In the genomic region with DNA sequence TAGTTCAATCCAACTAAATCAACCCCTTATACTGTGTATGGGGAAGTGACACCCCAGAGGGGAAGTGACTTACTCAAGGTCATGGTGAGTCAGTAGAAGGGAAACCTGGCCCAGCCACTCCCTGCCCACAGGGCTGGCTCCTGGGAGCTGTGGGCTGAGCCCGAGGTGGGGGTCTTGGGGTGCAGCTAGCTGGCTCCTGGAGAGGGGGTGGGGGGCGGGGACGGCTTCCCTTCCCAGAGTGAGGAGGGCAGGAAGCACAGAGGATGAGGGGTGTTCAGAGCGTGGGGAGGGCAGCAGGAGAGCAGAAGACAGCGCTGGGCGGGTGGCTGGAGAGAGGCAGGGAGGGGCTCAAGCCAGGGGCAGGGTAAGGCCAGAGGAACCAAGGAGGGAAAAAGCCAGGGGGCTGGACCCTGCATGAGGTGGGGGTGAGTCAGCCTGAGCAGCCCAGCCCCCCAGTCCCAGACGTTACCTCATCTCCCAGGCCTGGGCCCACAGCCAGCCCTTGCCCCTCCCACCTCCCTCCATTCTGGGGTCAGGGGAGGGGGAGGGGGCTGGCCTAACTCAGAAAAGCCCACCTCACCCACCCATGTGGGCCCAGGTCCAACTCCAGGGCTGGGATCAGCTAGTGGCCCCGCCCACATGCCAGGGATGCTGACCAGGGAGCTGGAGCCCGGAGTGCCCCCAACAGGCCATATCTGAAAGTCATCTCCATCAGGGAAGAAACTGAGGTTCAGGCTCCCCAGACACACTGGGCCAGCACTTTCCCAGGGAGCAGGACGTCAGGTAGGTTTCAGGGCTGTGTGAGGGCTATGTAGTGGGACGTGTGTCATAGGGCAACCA, we compare ENCODE assay signal across 1 cellular context.
A peak's percentile ranks its signal among the peaks of the same experiment; 100 is the strongest.
TF ChIP-seq lines count a peak whose summit lies in the region.

No MANE protein-coding gene starts in this region.

TF ChIP-seq in SK-N-SH, 30 proteins besides CTCF, POLR2A, EP300 and RAD21 (continued from another document):
- TF ChIP-seq, protein P1, sequence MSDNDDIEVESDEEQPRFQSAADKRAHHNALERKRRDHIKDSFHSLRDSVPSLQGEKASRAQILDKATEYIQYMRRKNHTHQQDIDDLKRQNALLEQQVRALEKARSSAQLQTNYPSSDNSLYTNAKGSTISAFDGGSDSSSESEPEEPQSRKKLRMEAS (IDR thresholded peaks at IDR 0.05; ENCODE audit: low read depth) = peak; percentile 59; the same call in 1 of the 2 replicates
- TF ChIP-seq NRF1 (IDR thresholded peaks at IDR 0.05; ENCODE audit: low read depth, low read length) = no peak
- TF ChIP-seq RXRA (IDR thresholded peaks at IDR 0.05; ENCODE audit: borderline replicate concordance, low read depth) = peak; percentile 80; the same call in 1 of the 2 replicates
- no peak for TF ChIP-seq TAF1 (IDR thresholded peaks at IDR 0.05; ENCODE audit: borderline replicate concordance, low read depth, low read length)
- no peak for TF ChIP-seq GABPA (IDR thresholded peaks at IDR 0.05; ENCODE audit: low read depth)
- TF ChIP-seq MXI1 (IDR thresholded peaks at IDR 0.05; ENCODE audit: low read depth, low read length) = 0 out of 2 replicates have a peak, but pooled peaks have one; percentile 39
- TF ChIP-seq, protein P2, sequence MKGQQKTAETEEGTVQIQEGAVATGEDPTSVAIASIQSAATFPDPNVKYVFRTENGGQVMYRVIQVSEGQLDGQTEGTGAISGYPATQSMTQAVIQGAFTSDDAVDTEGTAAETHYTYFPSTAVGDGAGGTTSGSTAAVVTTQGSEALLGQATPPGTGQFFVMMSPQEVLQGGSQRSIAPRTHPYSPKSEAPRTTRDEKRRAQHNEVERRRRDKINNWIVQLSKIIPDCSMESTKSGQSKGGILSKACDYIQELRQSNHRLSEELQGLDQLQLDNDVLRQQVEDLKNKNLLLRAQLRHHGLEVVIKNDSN (IDR thresholded peaks at IDR 0.05; ENCODE audit: borderline replicate concordance, low read depth) = no peak
- peak; percentile 71 for TF ChIP-seq JUND (IDR thresholded peaks at IDR 0.05)
- TF ChIP-seq, protein P3, sequence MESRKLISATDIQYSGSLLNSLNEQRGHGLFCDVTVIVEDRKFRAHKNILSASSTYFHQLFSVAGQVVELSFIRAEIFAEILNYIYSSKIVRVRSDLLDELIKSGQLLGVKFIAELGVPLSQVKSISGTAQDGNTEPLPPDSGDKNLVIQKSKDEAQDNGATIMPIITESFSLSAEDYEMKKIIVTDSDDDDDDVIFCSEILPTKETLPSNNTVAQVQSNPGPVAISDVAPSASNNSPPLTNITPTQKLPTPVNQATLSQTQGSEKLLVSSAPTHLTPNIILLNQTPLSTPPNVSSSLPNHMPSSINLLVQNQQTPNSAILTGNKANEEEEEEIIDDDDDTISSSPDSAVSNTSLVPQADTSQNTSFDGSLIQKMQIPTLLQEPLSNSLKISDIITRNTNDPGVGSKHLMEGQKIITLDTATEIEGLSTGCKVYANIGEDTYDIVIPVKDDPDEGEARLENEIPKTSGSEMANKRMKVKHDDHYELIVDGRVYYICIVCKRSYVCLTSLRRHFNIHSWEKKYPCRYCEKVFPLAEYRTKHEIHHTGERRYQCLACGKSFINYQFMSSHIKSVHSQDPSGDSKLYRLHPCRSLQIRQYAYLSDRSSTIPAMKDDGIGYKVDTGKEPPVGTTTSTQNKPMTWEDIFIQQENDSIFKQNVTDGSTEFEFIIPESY (IDR thresholded peaks at IDR 0.05; ENCODE audit: borderline replicate concordance, low read depth) = 0 out of 2 replicates have a peak, but pooled peaks have one; percentile 1
- peak; percentile 85 for TF ChIP-seq FOSL2 (IDR thresholded peaks at IDR 0.05; ENCODE audit: borderline replicate concordance, low read depth)
- TF ChIP-seq, protein P4, sequence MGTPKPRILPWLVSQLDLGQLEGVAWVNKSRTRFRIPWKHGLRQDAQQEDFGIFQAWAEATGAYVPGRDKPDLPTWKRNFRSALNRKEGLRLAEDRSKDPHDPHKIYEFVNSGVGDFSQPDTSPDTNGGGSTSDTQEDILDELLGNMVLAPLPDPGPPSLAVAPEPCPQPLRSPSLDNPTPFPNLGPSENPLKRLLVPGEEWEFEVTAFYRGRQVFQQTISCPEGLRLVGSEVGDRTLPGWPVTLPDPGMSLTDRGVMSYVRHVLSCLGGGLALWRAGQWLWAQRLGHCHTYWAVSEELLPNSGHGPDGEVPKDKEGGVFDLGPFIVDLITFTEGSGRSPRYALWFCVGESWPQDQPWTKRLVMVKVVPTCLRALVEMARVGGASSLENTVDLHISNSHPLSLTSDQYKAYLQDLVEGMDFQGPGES (IDR thresholded peaks at IDR 0.05; ENCODE audit: low read depth, low read length) = no peak
- peak; percentile 91 for TF ChIP-seq NFIC (IDR thresholded peaks at IDR 0.05; ENCODE audit: borderline replicate concordance)
- no peak for TF ChIP-seq ELF1 (IDR thresholded peaks at IDR 0.05)
- TF ChIP-seq SIN3A (IDR thresholded peaks at IDR 0.05; ENCODE audit: borderline replicate concordance, low read depth, low read length) = no peak; the same call in 1 of the 2 replicates
- no peak for TF ChIP-seq TEAD4 (IDR thresholded peaks at IDR 0.05; ENCODE audit: borderline replicate concordance, insufficient read depth)
- peak; percentile 59 for TF ChIP-seq CHD2 (IDR thresholded peaks at IDR 0.05; ENCODE audit: low read length, partially characterized antibody)
- TF ChIP-seq MEF2A (IDR thresholded peaks at IDR 0.05; ENCODE audit: borderline replicate concordance, low read depth) = no peak
- TF ChIP-seq, protein P5, sequence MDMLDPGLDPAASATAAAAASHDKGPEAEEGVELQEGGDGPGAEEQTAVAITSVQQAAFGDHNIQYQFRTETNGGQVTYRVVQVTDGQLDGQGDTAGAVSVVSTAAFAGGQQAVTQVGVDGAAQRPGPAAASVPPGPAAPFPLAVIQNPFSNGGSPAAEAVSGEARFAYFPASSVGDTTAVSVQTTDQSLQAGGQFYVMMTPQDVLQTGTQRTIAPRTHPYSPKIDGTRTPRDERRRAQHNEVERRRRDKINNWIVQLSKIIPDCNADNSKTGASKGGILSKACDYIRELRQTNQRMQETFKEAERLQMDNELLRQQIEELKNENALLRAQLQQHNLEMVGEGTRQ (IDR thresholded peaks at IDR 0.05; ENCODE audit: borderline replicate concordance, low read depth, low read length) = no peak
- TF ChIP-seq RCOR1 (IDR thresholded peaks at IDR 0.05; ENCODE audit: low read length) = no peak
- TF ChIP-seq TCF12 (IDR thresholded peaks at IDR 0.05) = peak; percentile 50; the same call in 1 of the 2 replicates
- no peak for TF ChIP-seq GATA2 (CRISPR knock-in tag; IDR thresholded peaks at IDR 0.05)
- TF ChIP-seq, protein P6, sequence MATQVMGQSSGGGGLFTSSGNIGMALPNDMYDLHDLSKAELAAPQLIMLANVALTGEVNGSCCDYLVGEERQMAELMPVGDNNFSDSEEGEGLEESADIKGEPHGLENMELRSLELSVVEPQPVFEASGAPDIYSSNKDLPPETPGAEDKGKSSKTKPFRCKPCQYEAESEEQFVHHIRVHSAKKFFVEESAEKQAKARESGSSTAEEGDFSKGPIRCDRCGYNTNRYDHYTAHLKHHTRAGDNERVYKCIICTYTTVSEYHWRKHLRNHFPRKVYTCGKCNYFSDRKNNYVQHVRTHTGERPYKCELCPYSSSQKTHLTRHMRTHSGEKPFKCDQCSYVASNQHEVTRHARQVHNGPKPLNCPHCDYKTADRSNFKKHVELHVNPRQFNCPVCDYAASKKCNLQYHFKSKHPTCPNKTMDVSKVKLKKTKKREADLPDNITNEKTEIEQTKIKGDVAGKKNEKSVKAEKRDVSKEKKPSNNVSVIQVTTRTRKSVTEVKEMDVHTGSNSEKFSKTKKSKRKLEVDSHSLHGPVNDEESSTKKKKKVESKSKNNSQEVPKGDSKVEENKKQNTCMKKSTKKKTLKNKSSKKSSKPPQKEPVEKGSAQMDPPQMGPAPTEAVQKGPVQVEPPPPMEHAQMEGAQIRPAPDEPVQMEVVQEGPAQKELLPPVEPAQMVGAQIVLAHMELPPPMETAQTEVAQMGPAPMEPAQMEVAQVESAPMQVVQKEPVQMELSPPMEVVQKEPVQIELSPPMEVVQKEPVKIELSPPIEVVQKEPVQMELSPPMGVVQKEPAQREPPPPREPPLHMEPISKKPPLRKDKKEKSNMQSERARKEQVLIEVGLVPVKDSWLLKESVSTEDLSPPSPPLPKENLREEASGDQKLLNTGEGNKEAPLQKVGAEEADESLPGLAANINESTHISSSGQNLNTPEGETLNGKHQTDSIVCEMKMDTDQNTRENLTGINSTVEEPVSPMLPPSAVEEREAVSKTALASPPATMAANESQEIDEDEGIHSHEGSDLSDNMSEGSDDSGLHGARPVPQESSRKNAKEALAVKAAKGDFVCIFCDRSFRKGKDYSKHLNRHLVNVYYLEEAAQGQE (IDR thresholded peaks at IDR 0.05; ENCODE audit: low read depth, low read length) = no peak; the same call in 1 of the 2 replicates
- no peak for TF ChIP-seq RFX5 (IDR thresholded peaks at IDR 0.05; ENCODE audit: low read length)
- no peak for TF ChIP-seq FOXJ3 (CRISPR knock-in tag; IDR thresholded peaks at IDR 0.05)
- no peak; the same call in 1 of the 2 replicates for TF ChIP-seq POLR2AphosphoS5 (IDR thresholded peaks at IDR 0.05; ENCODE audit: low read depth, low read length)
